8 cellular contexts compared by ENCODE assay signal in the genomic region with DNA sequence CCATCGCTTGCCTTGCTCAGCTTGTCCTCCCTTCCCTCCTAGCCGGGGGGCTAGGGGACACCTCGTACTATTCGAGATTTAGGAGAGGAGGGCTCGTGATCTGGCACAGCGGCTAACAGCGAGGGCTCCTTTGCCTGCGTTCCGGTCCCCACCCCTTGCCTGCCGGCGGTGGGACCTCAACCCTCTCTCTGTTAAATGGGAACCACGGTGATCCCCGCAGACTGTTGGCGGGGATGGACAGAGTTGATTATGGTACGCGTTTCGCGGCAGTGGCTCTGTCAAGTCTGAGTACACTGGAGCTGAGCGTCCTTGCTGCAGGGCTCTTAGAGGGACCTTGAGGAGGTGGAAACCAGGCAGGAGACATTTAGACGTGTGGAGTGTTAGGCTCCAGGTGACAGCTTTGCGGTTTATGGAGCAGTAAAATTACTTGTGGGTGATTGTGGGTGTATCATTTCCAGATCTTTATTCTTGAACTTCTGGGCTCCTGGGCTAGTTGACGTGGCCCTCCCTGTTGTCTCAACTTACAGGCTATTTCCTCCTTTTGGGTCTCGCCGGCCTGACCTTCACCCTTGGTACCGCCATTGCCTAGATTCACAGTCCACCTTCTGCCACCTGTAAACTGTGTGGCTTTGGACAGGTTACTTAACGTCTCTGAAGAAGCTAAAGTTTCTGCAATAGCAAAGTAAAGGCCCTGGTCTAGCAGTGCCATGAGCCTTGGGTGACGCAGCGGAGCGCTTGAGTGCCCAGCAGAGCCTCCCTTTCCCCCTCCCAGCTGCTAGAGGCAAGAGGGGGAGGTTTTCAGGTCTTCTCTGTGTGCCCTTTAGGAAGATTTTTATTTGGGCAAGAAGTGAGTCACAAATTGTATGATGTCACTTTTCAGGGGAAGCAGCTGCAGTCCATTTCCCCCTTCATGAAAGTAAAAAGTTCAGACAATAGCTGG. TPM values are rescaled to one million over a fixed set of nuclear protein-coding genes. Genes with fewer than 3 reads are reported as not detected.
DNase-seq lines count a peak whose midpoint lies in the region; ATAC-seq and TF ChIP-seq lines count a peak whose summit lies in the region.

No MANE protein-coding gene starts in this region.

- POLR2A ChIA-PET in HCT116 (lab: Charles Lee), result no interaction called here
- POLR2A ChIA-PET in activated CD4-positive, alpha-beta T cell treated with anti-CD3 and anti-CD28 coated beads for 36 hours (lab: Charles Lee), result interaction anchor here (1.5 kb wide), 1 partner anchor 494 kb away, joined by 3 read pairs; the partner anchor contains the start of gene CCDC186

- TF ChIP-seq RAD21 in HCT116 (IDR thresholded peaks at IDR 0.05; ENCODE audit: low read depth), result no peak

- H3K9me3 ChIP-seq in HCT116 (ENCODE audit: control insufficient read depth in 1 of 2, insufficient read depth in 1 of 2, low read depth in 1 of 2, low read length in 2 of 2), result 0 out of 4 replicates have a peak, but pooled peaks cover 0 to 6% of the 10 kb centered on the region in 2 experiments
- H3K9me3 ChIP-seq in MG63, result peaks cover 11% of the 10 kb centered on the region
- H3K9me3 ChIP-seq in effector memory CD4-positive, alpha-beta T cell (ENCODE audit: control insufficient read depth, low read length), result no peaks in the 10 kb centered on the region

- H3K27me3 Mint-ChIP-seq in activated CD4-positive, alpha-beta T cell treated with anti-CD3 and anti-CD28 coated beads for 36 hours, result no peaks in the 10 kb centered on the region

- BruUV-seq in HCT116 (replicated peaks; lab: Mats Ljungman, UMichigan), result TSS peak; percentile 43

- peaks cover 29% of the 10 kb centered on the region for H3K36me3 Mint-ChIP-seq in activated CD4-positive, alpha-beta T cell treated with anti-CD3 and anti-CD28 coated beads for 36 hours (ENCODE audit: low read depth)

- peak overlapping the region; percentile 82 for H3K27ac Mint-ChIP-seq in activated CD4-positive, alpha-beta T cell treated with anti-CD3 and anti-CD28 coated beads for 36 hours

- DNase-seq in GM13976 (ENCODE audit: low spot score), result peak; percentile 36
- DNase-seq in HCT116 (ENCODE audit: low read depth, low spot score), result no peak
- peak; percentile 68 for DNase-seq in MG63
- peak; percentile 52 for DNase-seq in activated CD4-positive, alpha-beta T cell treated with anti-CD3 and anti-CD28 coated beads for 36 hours
- DNase-seq in effector memory CD4-positive, alpha-beta T cell, result no peak
- peak; percentile 44 for DNase-seq in medulla oblongata (ENCODE audit: extremely low spot score)
- peak; percentile 13 for DNase-seq in stimulated activated naive CD4-positive, alpha-beta T cell treated with Interleukin-2 at 50 U/mL for 16 hours (lab: John Stamatoyannopoulos, UW)
- DNase-seq in cerebellar nuclear complex (lab: John Stamatoyannopoulos, UW), result no peak

- no peak for TF ChIP-seq CTCF in GM13976 (IDR thresholded peaks at IDR 0.05; ENCODE audit: borderline replicate concordance, control extremely low read depth, extremely low read depth, insufficient read depth, missing control alignments)
- no peak for TF ChIP-seq CTCF in HCT116 (IDR thresholded peaks at IDR 0.05 in 2 of 3, conservative IDR thresholded peaks at IDR 0.05 in 1 of 3; ENCODE audit: borderline replicate concordance in 1 of 3, insufficient read depth in 1 of 3, low read depth in 2 of 3, low read length in 2 of 3)

- peaks cover 7 to 21% of the 10 kb centered on the region in 2 experiments for H3K4me1 ChIP-seq in HCT116 (ENCODE audit: control insufficient read depth in 1 of 2, insufficient read depth in 2 of 2, low read length in 2 of 2)
- peaks cover 15% of the 10 kb centered on the region for H3K4me1 ChIP-seq in effector memory CD4-positive, alpha-beta T cell (ENCODE audit: control insufficient read depth, insufficient read depth, low read length, poor library complexity, severe bottlenecking)

- in situ Hi-C loops in GM13976 (cut with MboI; ENCODE audit: low sequenced_read_pairs, unreplicated experiment), result no loop called here

- H3K9ac ChIP-seq in HCT116 (ENCODE audit: low read length), result peak overlapping the region; percentile 88

- peak; percentile 33 for ATAC-seq in HCT116
- peak; percentile 22 for ATAC-seq in activated CD4-positive, alpha-beta T cell treated with anti-CD3 and anti-CD28 coated beads for 36 hours

- peaks cover 53% of the 10 kb centered on the region for H3K79me2 ChIP-seq in HCT116 (ENCODE audit: insufficient read depth, low read length)

- RAD21 ChIA-PET in HCT116 (lab: Charles Lee; ENCODE audit: low non-redundant PET in 1 of 2, low total read pairs in 2 of 2, uncharacterized antibody in 2 of 2, unreplicated experiment in 2 of 2), result no interaction called here

- H2AFZ ChIP-seq in HCT116 (ENCODE audit: low read depth, low read length, poor library complexity, severe bottlenecking), result peak overlapping the region; percentile 92

- H3K27ac ChIP-seq in HCT116 (ENCODE audit: low read depth, low read length), result peak overlapping the region; percentile 90
- H3K27ac ChIP-seq in effector memory CD4-positive, alpha-beta T cell (ENCODE audit: insufficient read depth, low read length, poor library complexity, severe bottlenecking), result peak overlapping the region; percentile 81

- H3K9me2 ChIP-seq in HCT116 (ENCODE audit: insufficient read depth), result no peaks in the 10 kb centered on the region

- intact Hi-C loops in HCT116 (cut with micrococcal nuclease), result no loop called here
- intact Hi-C loops in activated CD4-positive, alpha-beta T cell treated with anti-CD3 and anti-CD28 coated beads for 36 hours (cut with DNase I, micrococcal nuclease), result loop anchor here (2.0 to 10.0 kb wide), 9 partner anchors 172 to 1254 kb away; partner anchors contain the start of genes CCDC186 (in 1 of the 2), DCLRE1A (in 1 of the 2), NHLRC2 (in 1 of the 2) and TRUB1 (in 1 of the 2)

- H3K4me3 Mint-ChIP-seq in activated CD4-positive, alpha-beta T cell treated with anti-CD3 and anti-CD28 coated beads for 36 hours, result peak overlapping the region; percentile 80

- CTCF ChIA-PET in HCT116 (lab: Charles Lee), result interaction anchor here (1.2 to 1.9 kb wide), 3 partner anchors 10 to 430 kb away, joined by 3 to 5 read pairs (median 4); no protein-coding TSS in a partner anchor
- CTCF ChIA-PET in activated CD4-positive, alpha-beta T cell treated with anti-CD3 and anti-CD28 coated beads for 36 hours (lab: Charles Lee), result interaction anchor here (0.6 to 1.9 kb wide), 7 partner anchors 11 to 465 kb away, joined by 3 to 6 read pairs (median 3); no protein-coding TSS in a partner anchor

- H4K20me1 ChIP-seq in HCT116 (ENCODE audit: insufficient read depth), result no peaks in the 10 kb centered on the region

- H3K9me3 Mint-ChIP-seq in activated CD4-positive, alpha-beta T cell treated with anti-CD3 and anti-CD28 coated beads for 36 hours (ENCODE audit: low read depth), result peaks cover 13% of the 10 kb centered on the region

- no peak for TF ChIP-seq POLR2A in HCT116 (IDR thresholded peaks at IDR 0.05; ENCODE audit: borderline replicate concordance, extremely low read depth, insufficient read depth, insufficient read length)

- H3K4me1 Mint-ChIP-seq in activated CD4-positive, alpha-beta T cell treated with anti-CD3 and anti-CD28 coated beads for 36 hours, result peaks cover 42% of the 10 kb centered on the region

- H3K4me3 ChIP-seq in HCT116 (replicated peaks in 1 of 2; ENCODE audit: low read depth in 1 of 2, low read length in 2 of 2) (peak overlapping the region; percentile 94 to 97), MG63 (peak overlapping the region; percentile 93)
- peak overlapping the region; percentile 99 for H3K4me3 ChIP-seq in effector memory CD4-positive, alpha-beta T cell (ENCODE audit: insufficient read depth, low read depth, low read length, poor library complexity, severe bottlenecking)

- H3K27me3 ChIP-seq in HCT116 (ENCODE audit: insufficient read depth, low read length), result no peaks in the 10 kb centered on the region
- H3K27me3 ChIP-seq in MG63, result no peaks in the 10 kb centered on the region
- no peaks in the 10 kb centered on the region for H3K27me3 ChIP-seq in effector memory CD4-positive, alpha-beta T cell (replicated peaks; ENCODE audit: control insufficient read depth, insufficient read depth, low read length, poor library complexity, severe bottlenecking)

- H3K4me2 ChIP-seq in HCT116 (ENCODE audit: low read length), result peak overlapping the region; percentile 99

- 0 out of 4 replicates have a peak, but pooled peaks cover 0 to 8% of the 10 kb centered on the region in 2 experiments for H3K36me3 ChIP-seq in HCT116 (ENCODE audit: control insufficient read depth in 1 of 2, insufficient read depth in 2 of 2, low read length in 2 of 2)
- H3K36me3 ChIP-seq in MG63, result peaks cover 8% of the 10 kb centered on the region
- no peaks in the 10 kb centered on the region for H3K36me3 ChIP-seq in effector memory CD4-positive, alpha-beta T cell (ENCODE audit: control insufficient read depth, insufficient read depth, low read length)

TF ChIP-seq in HCT116, 20 proteins besides CTCF, POLR2A, EP300 and RAD21:
- TF ChIP-seq SIN3A (IDR thresholded peaks at IDR 0.05; ENCODE audit: low read depth) (no peak), EGR1 (IDR thresholded peaks at IDR 0.05; ENCODE audit: low read depth) (no peak), SRF (IDR thresholded peaks at IDR 0.05; ENCODE audit: low read depth) (0 out of 2 replicates have a peak, but pooled peaks have one; percentile 12), POLR2AphosphoS5 (IDR thresholded peaks at IDR 0.05; ENCODE audit: low read depth, low read length) (no peak), CBX3 (IDR thresholded peaks at IDR 0.05; ENCODE audit: low read depth) (no peak), ZNF274 (IDR thresholded peaks at IDR 0.05; ENCODE audit: low read depth, low read length) (no peak), CEBPB (IDR thresholded peaks at IDR 0.05; ENCODE audit: low read depth) (no peak), FOSL1 (IDR thresholded peaks at IDR 0.05; ENCODE audit: low read depth) (peak; percentile 35)
TF ChIP-seq in HCT116: peak in this region for 2.

RNA-seq across cellular contexts. Expression of gene CASP7, which starts 0.7 kb away (rescaled TPM):
- total RNA-seq in HCT116 (2021; ENCODE audit: unreplicated experiment), result 30.5 TPM
- 16.9 and 17.5 TPM in 2 replicates for polyA plus RNA-seq in HCT116 (2012)
- 30.7 and 48.5 TPM in 2 replicates for total RNA-seq in MG63 (2014; rRNA removed; shearing (Covaris generic); ENCODE audit: low replicate concordance)
- 10 to 100 TPM; 14.6 to 16.4 TPM for total RNA-seq in activated CD4-positive, alpha-beta T cell treated with anti-CD3 and anti-CD28 coated beads for 36 hours

RNA-seq across cellular contexts. Expression of gene NRAP, which starts 16.6 kb away (rescaled TPM):
- total RNA-seq in HCT116 (2021; ENCODE audit: unreplicated experiment), result not detected
- 0.03 and 0.04 TPM in 2 replicates for polyA plus RNA-seq in HCT116 (2012)
- not detected in 2 replicates for total RNA-seq in MG63 (2014; rRNA removed; shearing (Covaris generic); ENCODE audit: low replicate concordance)
- total RNA-seq in activated CD4-positive, alpha-beta T cell treated with anti-CD3 and anti-CD28 coated beads for 36 hours, result not detected

Comparison
In these comparisons a context has a peak if more than half of its experiments do, and no peak if none do; other contexts are left out.
1. DNase-seq: peak in GM13976 (single experiment), MG63 (single experiment), activated CD4-positive, alpha-beta T cell treated with anti-CD3 and anti-CD28 coated beads for 36 hours (single experiment), medulla oblongata (single experiment) and stimulated activated naive CD4-positive, alpha-beta T cell treated with Interleukin-2 at 50 U/mL for 16 hours (single experiment); none in HCT116 (single experiment), effector memory CD4-positive, alpha-beta T cell (0 of 3) and cerebellar nuclear complex (0 of 2).
2. Peak in every context shown above with its lines, with median percentiles within 50 percentile points of each other: H3K4me3 ChIP-seq.